12 cellular contexts compared by ENCODE assay signal in the genomic region with DNA sequence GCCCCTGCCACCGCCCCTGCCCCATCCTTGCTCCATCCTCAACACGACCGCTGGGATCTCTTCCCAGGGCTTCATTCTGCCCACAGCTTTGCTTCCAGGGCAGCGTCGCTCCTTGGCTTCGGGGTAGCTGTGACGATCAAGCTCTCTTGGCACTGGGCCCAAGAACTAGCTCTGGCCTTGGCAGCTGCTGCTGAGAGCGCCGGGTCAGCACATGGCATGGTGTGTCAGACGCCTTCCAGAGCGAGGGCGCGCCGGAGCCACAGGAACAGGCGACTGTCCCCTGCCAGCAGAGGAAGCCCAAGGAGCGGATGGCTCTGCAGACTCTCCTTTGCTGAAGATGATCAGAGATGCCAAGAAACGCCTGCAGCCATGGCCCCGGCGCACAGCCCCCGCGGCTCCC. TPM values are rescaled to one million over a fixed set of nuclear protein-coding genes. Genes with fewer than 3 reads are reported as not detected.
DNase-seq lines count a peak whose midpoint lies in the region; ATAC-seq lines count a peak whose summit lies in the region.
"Had no signal": no experiment of that assay in that cellular context is flagged by ENCODE, and none has a peak within 500 bp of the region (broad histone marks: within the 10 kb centered on the region; RNA-seq: fewer than 3 reads in every experiment).

No MANE protein-coding gene starts in this region.

- H3K36me3 ChIP-seq in rectal smooth muscle tissue (ENCODE audit: control insufficient read depth, insufficient read depth, low read length) = peaks cover 45% of the 10 kb centered on the region

- DNase-seq in EH (ENCODE audit: low read depth) = peak; percentile 15
- DNase-seq in amniotic epithelial cell (ENCODE audit: low read depth) = peak; percentile 27
- peak; percentile 88 for DNase-seq in Right ventricle myocardium superior
- no peak for DNase-seq in activated gamma-delta T cell treated with Interleukin-2 at 50 U/mL for 16 hours
- DNase-seq in activated CD4-positive, alpha-beta T cell treated with anti-CD3 and anti-CD28 coated beads, Interleukin-2, amount 50 U/mL, for 1 hour = no peak
- DNase-seq: activated gamma-delta T cell, DND-41, NCI-H1930, T-helper 1 cell had no signal

- no peak overlapping the region for H3K4me3 ChIP-seq in rectal smooth muscle tissue (ENCODE audit: low read length)

- ATAC-seq in Right ventricle myocardium superior (ENCODE audit: poor library complexity) (peak; percentile 85), HG03159 (IDR thresholded peaks at IDR 0.05; ENCODE audit: unreplicated experiment) (no peak), HG03460 (IDR thresholded peaks at IDR 0.05; ENCODE audit: unreplicated experiment) (no peak)

- H3K4me1 ChIP-seq in rectal smooth muscle tissue (ENCODE audit: control insufficient read depth, insufficient read depth, low read length) = peaks cover 10% of the 10 kb centered on the region

- intact Hi-C loops in Right ventricle myocardium superior (cut with DNase I) = no loop called here

- H3K27me3 ChIP-seq in rectal smooth muscle tissue (ENCODE audit: control insufficient read depth, insufficient read depth, low read length) = no peaks in the 10 kb centered on the region

- H3K27ac ChIP-seq in rectal smooth muscle tissue (ENCODE audit: low read depth, low read length) = peak overlapping the region; percentile 19

- H3K9ac ChIP-seq in rectal smooth muscle tissue (ENCODE audit: low read length) = no peak overlapping the region

RNA-seq across cellular contexts. Expression of a gene that starts 15.9 kb away (rescaled TPM):
- 23.6 TPM for total RNA-seq in Right ventricle myocardium superior

Comparison
In these comparisons a context has a peak if more than half of its experiments do, and no peak if none do; other contexts are left out.
1. DNase-seq: peak in EH (single experiment), amniotic epithelial cell (single experiment) and Right ventricle myocardium superior (single experiment); none in activated gamma-delta T cell treated with Interleukin-2 at 50 U/mL for 16 hours (single experiment) and activated CD4-positive, alpha-beta T cell treated with anti-CD3 and anti-CD28 coated beads, Interleukin-2, amount 50 U/mL, for 1 hour (single experiment).